Comparison of ENCODE assay signal across 8 cellular contexts in genomic region chrX:85003655-85004244, GRCh38. TPM values are rescaled to one million over a fixed set of nuclear protein-coding genes. Genes with fewer than 3 reads are reported as not detected.
A peak's percentile ranks its signal among the peaks of the same experiment; 100 is the strongest.
DNase-seq lines count a peak whose midpoint lies in the region; ATAC-seq lines count a peak whose summit lies in the region.

Gene APOOL, plus strand, starts transcription at chrX:85003877. Its CDS starts 36 bp downstream, at chrX:85003913.

- DNase-seq in Ammon's horn (ENCODE audit: low spot score) (peak; percentile 89), GM19238 (ENCODE audit: insufficient read length, low spot score) (peak; percentile 28), NCI-H524 (lab: John Stamatoyannopoulos, UW) (peak; percentile 84 to 92), dedifferentiated amniotic fluid mesenchymal stem cell (ENCODE audit: extremely low spot score) (peak; percentile 88), left lobe of liver (ENCODE audit: low spot score) (peak; percentile 88)
- peak; percentile 86 for DNase-seq in activated CD4-positive, alpha-beta T cell treated with anti-CD3 and anti-CD28 coated beads for 48 hours
- peak; percentile 79 for DNase-seq in stimulated activated CD4-positive, alpha-beta T cell treated with anti-CD3 and anti-CD28 coated beads, Interleukin-2, amount 100 ng/mL, for 24 hours

- ATAC-seq in HG03439 (IDR thresholded peaks at IDR 0.05; ENCODE audit: unreplicated experiment) (peak; percentile 99), left lobe of liver (peak; percentile 97)

RNA-seq across cellular contexts. Expression of gene APOOL, which starts in this region (rescaled TPM):
- total RNA-seq in left lobe of liver, result 19.8 TPM

Comparison
In these comparisons a context has a peak if more than half of its experiments do, and no peak if none do; other contexts are left out.
1. Peak in every context shown above with its lines: DNase-seq and ATAC-seq.
2. DNase-seq: peak in every context shown above with its lines; median percentile 89 in Ammon's horn; 88 in NCI-H524; 88 in dedifferentiated amniotic fluid mesenchymal stem cell; 88 in left lobe of liver; 86 in activated CD4-positive, alpha-beta T cell treated with anti-CD3 and anti-CD28 coated beads for 48 hours; 79 in stimulated activated CD4-positive, alpha-beta T cell treated with anti-CD3 and anti-CD28 coated beads, Interleukin-2, amount 100 ng/mL, for 24 hours; 28 in GM19238.